Comparison of ENCODE assay signal across 14 cellular contexts in the genomic region with DNA sequence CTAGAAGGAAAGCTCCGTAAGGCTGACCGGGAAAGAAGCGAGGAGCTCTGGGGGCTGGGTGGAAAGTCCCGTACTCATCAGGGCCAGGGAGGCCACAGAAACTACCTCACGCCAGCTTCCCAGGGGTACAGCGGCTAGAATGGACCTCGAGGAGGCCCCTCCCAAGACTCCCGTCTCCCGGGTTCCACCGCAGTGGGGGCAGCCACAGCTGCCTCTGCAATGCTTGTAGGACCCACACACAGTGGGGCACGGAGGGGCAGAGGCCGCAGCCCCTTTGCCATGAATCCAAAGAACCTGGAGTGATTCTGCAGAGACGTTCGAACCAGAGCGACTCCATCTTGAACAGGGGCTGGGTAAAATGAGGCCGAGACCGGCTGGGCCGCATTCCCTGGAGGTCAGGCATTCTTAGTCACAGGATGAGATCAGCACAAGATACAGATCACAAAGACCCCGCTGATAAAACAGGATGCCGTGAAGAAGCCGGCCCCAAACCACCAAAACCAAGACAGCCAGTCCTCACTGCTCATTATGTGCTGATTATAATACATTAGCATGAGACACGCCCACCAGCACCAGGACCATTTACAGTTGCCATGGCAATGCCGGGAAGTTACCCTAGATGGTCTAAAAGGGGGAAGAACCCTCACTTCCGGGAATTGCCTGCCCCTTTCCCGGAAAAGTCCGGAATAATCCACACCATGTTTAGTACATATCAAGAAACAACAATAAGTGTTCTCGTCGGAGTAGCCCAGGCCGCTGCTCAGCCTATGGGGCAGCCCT. TPM values are rescaled to one million over a fixed set of nuclear protein-coding genes. Genes with fewer than 3 reads are reported as not detected.
DNase-seq lines count a peak whose midpoint lies in the region; ATAC-seq, FAIRE-seq and TF ChIP-seq lines count a peak whose summit lies in the region.
"Had no signal": no experiment of that assay in that cellular context is flagged by ENCODE, and none has a peak within 500 bp of the region (broad histone marks: within the 10 kb centered on the region; RNA-seq: fewer than 3 reads in every experiment).

No MANE protein-coding gene starts in this region.

- H3K9ac ChIP-seq in BLaER1, result peak overlapping the region; percentile 63; the same call in 1 of the 2 replicates

- no peaks in the 10 kb centered on the region; the same call in 1 of the 2 replicates for H3K27me3 Mint-ChIP-seq in HFFc6 (ENCODE audit: insufficient read depth)
- peaks cover 11% of the 10 kb centered on the region for H3K27me3 Mint-ChIP-seq in activated CD8-positive, alpha-beta T cell treated with anti-CD3 and anti-CD28 coated beads, Interleukin-2, amount 10 ng/mL, durations not matched to agents 7 days and 5 days (ENCODE audit: low read depth)

- no peak overlapping the region for H3K4me3 ChIP-seq in BLaER1
- H3K4me3 ChIP-seq: colonic mucosa, heart left ventricle had no signal

- no peak for TF ChIP-seq CTCF in HFFc6 (IDR thresholded peaks at IDR 0.05)

- peak; percentile 17 for ATAC-seq in activated CD8-positive, alpha-beta T cell treated with anti-CD3 and anti-CD28 coated beads, Interleukin-2, amount 10 ng/mL, durations not matched to agents 7 days and 5 days
- ATAC-seq: heart left ventricle; naive thymus-derived CD8-positive, alpha-beta T cell had no signal

- H3K36me3 Mint-ChIP-seq in HFFc6 (ENCODE audit: low read depth), result no peaks in the 10 kb centered on the region
- H3K36me3 Mint-ChIP-seq in activated CD8-positive, alpha-beta T cell treated with anti-CD3 and anti-CD28 coated beads, Interleukin-2, amount 10 ng/mL, durations not matched to agents 7 days and 5 days (ENCODE audit: low read depth), result no peaks in the 10 kb centered on the region
- H3K36me3 Mint-ChIP-seq: naive thymus-derived CD8-positive, alpha-beta T cell had no signal

- H4K20me1 ChIP-seq in BLaER1, result no peaks in the 10 kb centered on the region

- peak overlapping the region; percentile 70 for H3K27ac ChIP-seq in BLaER1
- H3K27ac ChIP-seq: colonic mucosa, heart left ventricle had no signal

- H3K36me3 ChIP-seq in BLaER1, result no peaks in the 10 kb centered on the region
- H3K36me3 ChIP-seq: colonic mucosa, heart left ventricle had no signal

- POLR2A ChIA-PET in activated CD8-positive, alpha-beta T cell treated with anti-CD3 and anti-CD28 coated beads, Interleukin-2, amount 10 ng/mL, durations not matched to agents 7 days and 5 days (lab: Charles Lee), result interaction anchor here (1.4 kb wide), 1 partner anchor 15 kb away, joined by 3 read pairs; no protein-coding TSS in a partner anchor

- DNase-seq in HFFc6 (peak; percentile 22), iris pigment epithelial cell (ENCODE audit: low read depth) (peak; percentile 29), NCI-H2107 (lab: John Stamatoyannopoulos, UW) (no peak), NCI-H1930 (lab: John Stamatoyannopoulos, UW) (no peak), frontal cortex (ENCODE audit: low spot score in 2 of 2) (no peak), SIG-M5 treated with dmso at 0.1 percent for 504 hours (lab: John Stamatoyannopoulos, UW; ENCODE audit: unreplicated experiment) (no peak)
- peak; percentile 56 for DNase-seq in activated CD8-positive, alpha-beta T cell treated with anti-CD3 and anti-CD28 coated beads, Interleukin-2, amount 10 ng/mL, durations not matched to agents 7 days and 5 days
- DNase-seq: C1 segment of cervical spinal cord, colonic mucosa, T-helper 9 cell had no signal

- CTCF ChIA-PET in activated CD8-positive, alpha-beta T cell treated with anti-CD3 and anti-CD28 coated beads, Interleukin-2, amount 10 ng/mL, durations not matched to agents 7 days and 5 days (lab: Charles Lee), result interaction anchor here (1.6 kb wide), 1 partner anchor 18 kb away, joined by 6 read pairs; no protein-coding TSS in a partner anchor

- no peak for FAIRE-seq in frontal cortex (lab: Jason Lieb, UNC)

- H3K4me1 ChIP-seq in BLaER1, result peaks cover 79% of the 10 kb centered on the region
- H3K4me1 ChIP-seq: colonic mucosa had no signal

- H3K4me3 Mint-ChIP-seq in HFFc6, result no peak overlapping the region
- no peak overlapping the region for H3K4me3 Mint-ChIP-seq in activated CD8-positive, alpha-beta T cell treated with anti-CD3 and anti-CD28 coated beads, Interleukin-2, amount 10 ng/mL, durations not matched to agents 7 days and 5 days
- H3K4me3 Mint-ChIP-seq: stimulated activated naive CD8-positive, alpha-beta T cell treated with anti-CD3 and anti-CD28 coated beads, Interleukin-15, Interleukin-2, amounts not matched to agents 100 ng/mL and 50 ng/mL, for 24 hours had no signal

- H3K27ac Mint-ChIP-seq in HFFc6, result peak overlapping the region; percentile 57; the same call in 1 of the 2 replicates
- H3K27ac Mint-ChIP-seq in activated CD8-positive, alpha-beta T cell treated with anti-CD3 and anti-CD28 coated beads, Interleukin-2, amount 10 ng/mL, durations not matched to agents 7 days and 5 days, result no peak overlapping the region
- H3K27ac Mint-ChIP-seq: stimulated activated naive CD8-positive, alpha-beta T cell treated with anti-CD3 and anti-CD28 coated beads, Interleukin-15, Interleukin-2, amounts not matched to agents 100 ng/mL and 50 ng/mL, for 24 hours had no signal

- no peaks in the 10 kb centered on the region for H3K27me3 ChIP-seq in BLaER1

- no peaks in the 10 kb centered on the region for H3K9me3 Mint-ChIP-seq in HFFc6
- H3K9me3 Mint-ChIP-seq in activated CD8-positive, alpha-beta T cell treated with anti-CD3 and anti-CD28 coated beads, Interleukin-2, amount 10 ng/mL, durations not matched to agents 7 days and 5 days (ENCODE audit: insufficient read depth), result no peaks in the 10 kb centered on the region
- H3K9me3 Mint-ChIP-seq: naive thymus-derived CD8-positive, alpha-beta T cell; stimulated activated naive CD8-positive, alpha-beta T cell treated with anti-CD3 and anti-CD28 coated beads, Interleukin-15, Interleukin-2, amounts not matched to agents 100 ng/mL and 50 ng/mL, for 24 hours had no signal

- peak overlapping the region; percentile 85 for H3K4me2 ChIP-seq in BLaER1

- peaks cover 13% of the 10 kb centered on the region for H3K4me1 Mint-ChIP-seq in HFFc6 (ENCODE audit: low read depth)
- peaks cover 23% of the 10 kb centered on the region for H3K4me1 Mint-ChIP-seq in activated CD8-positive, alpha-beta T cell treated with anti-CD3 and anti-CD28 coated beads, Interleukin-2, amount 10 ng/mL, durations not matched to agents 7 days and 5 days (ENCODE audit: low read depth)

- no peaks in the 10 kb centered on the region for H3K9me3 ChIP-seq in BLaER1
- H3K9me3 ChIP-seq: colonic mucosa, heart left ventricle had no signal

RNA-seq across cellular contexts. Expression of a gene that starts 1.6 kb away (rescaled TPM):
- total RNA-seq in HFFc6 (2021; fragmentation: NEBNext Ultra II Directional; extraction: Animal tissue kit (Norgen Biotek cat#: 25700)), result under 1 TPM in 2 of 6 experiments, not detected in 4; 0.14 TPM
- total RNA-seq in activated CD8-positive, alpha-beta T cell treated with anti-CD3 and anti-CD28 coated beads, Interleukin-2, amount 10 ng/mL, durations not matched to agents 7 days and 5 days, result not detected
- total RNA-seq in frontal cortex, result 1.2 TPM
- total RNA-seq: naive thymus-derived CD8-positive, alpha-beta T cell had no signal

RNA-seq across cellular contexts. Expression of a gene that starts 12.8 kb away (rescaled TPM):
- under 1 TPM in 5 of 6 experiments, not detected in 1; 0.12 to 0.33 (median 0.24) TPM for total RNA-seq in HFFc6 (2021; fragmentation: NEBNext Ultra II Directional; extraction: Animal tissue kit (Norgen Biotek cat#: 25700))
- under 1 TPM; 0.21 to 0.29 TPM for total RNA-seq in activated CD8-positive, alpha-beta T cell treated with anti-CD3 and anti-CD28 coated beads, Interleukin-2, amount 10 ng/mL, durations not matched to agents 7 days and 5 days
- total RNA-seq in frontal cortex, result 2.9 TPM
- total RNA-seq: naive thymus-derived CD8-positive, alpha-beta T cell had no signal

RNA-seq across cellular contexts. Expression of a gene that starts 15.6 kb away (rescaled TPM):
- 100 to 1,000 TPM; 131 to 154 (median 141) TPM for total RNA-seq in HFFc6 (2021; fragmentation: NEBNext Ultra II Directional; extraction: Animal tissue kit (Norgen Biotek cat#: 25700))
- 100 to 1,000 TPM; 111 to 117 TPM for total RNA-seq in activated CD8-positive, alpha-beta T cell treated with anti-CD3 and anti-CD28 coated beads, Interleukin-2, amount 10 ng/mL, durations not matched to agents 7 days and 5 days
- total RNA-seq in frontal cortex, result 54.6 TPM

RNA-seq across cellular contexts. Expression of a gene that starts 23.5 kb away (rescaled TPM):
- total RNA-seq in HFFc6 (2021; fragmentation: NEBNext Ultra II Directional; extraction: Animal tissue kit (Norgen Biotek cat#: 25700)), result 100 to 1,000 TPM in 5 of 6 experiments, 10 to 100 TPM in 1; 96.2 to 115 (median 104) TPM
- 100 to 1,000 TPM in 1 of 2 experiments, 10 to 100 TPM in 1; 98.3 to 110 TPM for total RNA-seq in activated CD8-positive, alpha-beta T cell treated with anti-CD3 and anti-CD28 coated beads, Interleukin-2, amount 10 ng/mL, durations not matched to agents 7 days and 5 days
- 84.0 TPM for total RNA-seq in frontal cortex

RNA-seq across cellular contexts. Expression of a gene that starts 26.8 kb away (rescaled TPM):
- under 1 TPM in 1 of 6 experiments, not detected in 5; 0.09 TPM for total RNA-seq in HFFc6 (2021; fragmentation: NEBNext Ultra II Directional; extraction: Animal tissue kit (Norgen Biotek cat#: 25700))
- 1 to 10 TPM; 1.0 to 1.4 TPM for total RNA-seq in activated CD8-positive, alpha-beta T cell treated with anti-CD3 and anti-CD28 coated beads, Interleukin-2, amount 10 ng/mL, durations not matched to agents 7 days and 5 days
- total RNA-seq in frontal cortex, result not detected

Comparison
In these comparisons a context has a peak if more than half of its experiments do, and no peak if none do; other contexts are left out.
1. DNase-seq: peak in HFFc6 (single experiment), activated CD8-positive, alpha-beta T cell treated with anti-CD3 and anti-CD28 coated beads, Interleukin-2, amount 10 ng/mL, durations not matched to agents 7 days and 5 days (single experiment) and iris pigment epithelial cell (single experiment); none in NCI-H2107 (single experiment), NCI-H1930 (0 of 2), frontal cortex (0 of 2) and SIG-M5 treated with dmso at 0.1 percent for 504 hours (single experiment).